13 cellular contexts compared by ENCODE assay signal in the genomic region with DNA sequence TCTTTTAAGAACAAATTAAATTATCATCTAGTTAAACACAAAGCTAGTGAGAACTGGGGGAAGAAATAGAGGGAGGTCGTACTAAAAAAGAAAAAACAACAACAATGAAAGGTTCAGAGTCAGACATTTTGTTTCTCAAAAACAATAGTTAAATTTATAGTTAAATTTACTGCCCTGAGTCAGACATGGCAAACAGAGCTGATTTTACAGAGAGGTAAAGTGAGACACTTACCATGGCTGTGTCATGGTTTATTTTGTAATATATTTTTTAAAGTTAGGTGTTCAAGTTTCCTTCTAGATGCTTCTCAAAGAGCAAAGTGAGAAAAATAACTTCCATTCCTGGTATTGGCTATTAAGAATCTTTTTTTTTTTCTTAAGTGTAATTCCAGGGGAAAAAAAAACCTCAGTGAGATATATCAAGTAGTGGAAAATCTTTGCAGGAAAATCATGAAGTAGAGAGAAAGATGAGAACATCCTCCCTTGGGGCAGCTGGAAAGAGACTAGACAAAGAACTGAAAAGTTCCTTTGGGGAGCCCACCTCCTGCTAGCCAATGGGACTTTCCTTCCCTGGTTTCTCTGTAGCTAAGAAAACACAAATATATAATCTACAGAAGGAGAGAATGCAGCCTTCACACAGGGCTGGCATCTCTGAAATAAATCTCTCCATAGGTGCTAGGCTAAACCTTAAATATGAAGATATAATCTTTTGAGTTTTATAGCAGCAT. TPM values are rescaled to one million over a fixed set of nuclear protein-coding genes. Genes with fewer than 3 reads are reported as not detected.
DNase-seq lines count a peak whose midpoint lies in the region; ATAC-seq and TF ChIP-seq lines count a peak whose summit lies in the region.
"Had no signal": no experiment of that assay in that cellular context is flagged by ENCODE, and none has a peak within 500 bp of the region (broad histone marks: within the 10 kb centered on the region; RNA-seq: fewer than 3 reads in every experiment).

No MANE protein-coding gene starts in this region.

- H3K4me3 Mint-ChIP-seq in HFFc6 (peak overlapping the region; percentile 40; the same call in 1 of the 2 replicates), activated B cell treated with CpG ODN at 0.5 μM for 24 hours (no peak overlapping the region)
- H3K4me3 Mint-ChIP-seq: activated T-cell treated with anti-CD3 and anti-CD28 coated beads, Interleukin-2, amount 50 U/mL, for 24 hours; mesothelial cell of epicardium had no signal

- 64 to 73% methylated on average over 1 of the region's 1 CpG for WGBS in lower leg skin, 2 donors

- intact Hi-C loops in activated B cell treated with CpG ODN at 0.5 μM for 24 hours (cut with micrococcal nuclease) (no loop called here), lower leg skin (cut with DNase I; ENCODE audit: low total_unique reads) (no loop called here)

- no peak for TF ChIP-seq POLR2A in lower leg skin (IDR thresholded peaks at IDR 0.05)

- TF ChIP-seq CTCF in HFFc6 (IDR thresholded peaks at IDR 0.05) = no peak
- no peak for TF ChIP-seq CTCF in activated B cell treated with CpG ODN at 0.5 μM for 24 hours (IDR thresholded peaks at IDR 0.05)
- no peak for TF ChIP-seq CTCF in lower leg skin (IDR thresholded peaks at IDR 0.05)

- no peaks in the 10 kb centered on the region for H3K27me3 ChIP-seq in skeletal muscle tissue (ENCODE audit: control insufficient read depth in 3 of 3, insufficient read depth in 3 of 3, low read length in 3 of 3)
- H3K27me3 ChIP-seq: suprapubic skin had no signal

- H3K9me3 Mint-ChIP-seq in HFFc6 = no peaks in the 10 kb centered on the region
- H3K9me3 Mint-ChIP-seq in activated B cell treated with CpG ODN at 0.5 μM for 24 hours = no peaks in the 10 kb centered on the region
- H3K9me3 Mint-ChIP-seq: activated T-cell treated with anti-CD3 and anti-CD28 coated beads, Interleukin-2, amount 50 U/mL, for 24 hours; mesothelial cell of epicardium had no signal

- CTCF ChIA-PET in activated B cell treated with CpG ODN at 0.5 μM for 24 hours (lab: Charles Lee) = interaction anchor here (1.6 kb wide), 1 partner anchor 11 kb away, joined by 6 read pairs; no protein-coding TSS in a partner anchor

- no peaks in the 10 kb centered on the region for H3K36me3 ChIP-seq in skeletal muscle tissue (ENCODE audit: control insufficient read depth in 3 of 3, insufficient read depth in 3 of 3, low read length in 3 of 3)
- H3K36me3 ChIP-seq: suprapubic skin had no signal

- H3K4me1 ChIP-seq in skeletal muscle tissue (ENCODE audit: control insufficient read depth in 3 of 3, insufficient read depth in 3 of 3, low read length in 3 of 3) = peaks cover 38 to 50% (median 44%) of the 10 kb centered on the region in 3 donors

- H3K4me3 ChIP-seq in skeletal muscle tissue (ENCODE audit: low read length in 3 of 3) = no peak overlapping the region
- H3K4me3 ChIP-seq in lower leg skin (ENCODE audit: low read depth, poor library complexity, severe bottlenecking) = no peak overlapping the region
- H3K4me3 ChIP-seq: suprapubic skin had no signal

- no peak for DNase-seq in HFFc6
- DNase-seq in activated B cell treated with CpG ODN at 0.5 μM for 24 hours = no peak
- peak; percentile 50 for DNase-seq in left kidney (ENCODE audit: low read depth, low spot score)
- DNase-seq in lower leg skin (ENCODE audit: low spot score in 2 of 2) = no peak
- no peak for DNase-seq in activated CD8-positive, alpha-beta memory T cell treated with anti-CD3 and anti-CD28 coated beads, Interleukin-2, amount 50 U/mL, for 4 hours
- DNase-seq in AG20443 (ENCODE audit: low spot score) = no peak
- DNase-seq: activated CD4-positive, alpha-beta T cell treated with anti-CD3 and anti-CD28 coated beads for 1 hour; activated T-cell treated with anti-CD3 and anti-CD28 coated beads, Interleukin-2, amount 50 U/mL, for 24 hours; COR-L47 had no signal

- no peak overlapping the region for H3K9ac ChIP-seq in skeletal muscle tissue (ENCODE audit: low read depth in 1 of 3, low read length in 3 of 3)

- H3K27ac Mint-ChIP-seq in HFFc6 (peak overlapping the region; percentile 38), activated B cell treated with CpG ODN at 0.5 μM for 24 hours (peak overlapping the region; percentile 72)
- H3K27ac Mint-ChIP-seq: activated T-cell treated with anti-CD3 and anti-CD28 coated beads, Interleukin-2, amount 50 U/mL, for 24 hours; mesothelial cell of epicardium had no signal

- peaks cover 48% of the 10 kb centered on the region for H3K36me3 Mint-ChIP-seq in HFFc6 (ENCODE audit: low read depth)
- H3K36me3 Mint-ChIP-seq in activated B cell treated with CpG ODN at 0.5 μM for 24 hours (ENCODE audit: low read depth) = peaks cover 18% of the 10 kb centered on the region
- H3K36me3 Mint-ChIP-seq: mesothelial cell of epicardium had no signal

- H3K4me1 Mint-ChIP-seq in HFFc6 (ENCODE audit: low read depth) (peaks cover 95% of the 10 kb centered on the region), activated B cell treated with CpG ODN at 0.5 μM for 24 hours (peaks cover 95% of the 10 kb centered on the region)

- no peaks in the 10 kb centered on the region for H3K9me3 ChIP-seq in skeletal muscle tissue (ENCODE audit: control insufficient read depth in 3 of 3, low read length in 3 of 3)
- H3K9me3 ChIP-seq: suprapubic skin had no signal

- peak overlapping the region; percentile 56 for H3K27ac ChIP-seq in skeletal muscle tissue (ENCODE audit: low read depth, low read length)

- ATAC-seq in activated B cell treated with CpG ODN at 0.5 μM for 24 hours (ENCODE audit: low read depth) (no peak), GM21390 (IDR thresholded peaks at IDR 0.05; ENCODE audit: unreplicated experiment) (no peak)

- peaks cover 4% of the 10 kb centered on the region; the same call in 1 of the 2 replicates for H3K27me3 Mint-ChIP-seq in HFFc6 (ENCODE audit: insufficient read depth)
- H3K27me3 Mint-ChIP-seq in activated B cell treated with CpG ODN at 0.5 μM for 24 hours = no peaks in the 10 kb centered on the region

- POLR2A ChIA-PET in activated B cell treated with CpG ODN at 0.5 μM for 24 hours (lab: Charles Lee) = interaction anchor here (1.1 to 6.3 kb wide), 3 partner anchors 10 to 378 kb away, joined by 4 to 63 read pairs (median 9); a partner anchor contains a TSS

RNA-seq across cellular contexts. Expression of a gene that starts 12.3 kb away (rescaled TPM):
- total RNA-seq in HFFc6 (2021; fragmentation: NEBNext Ultra II Directional; extraction: Animal tissue kit (Norgen Biotek cat#: 25700)) = 10 to 100 TPM; 29.4 to 45.0 (median 34.0) TPM
- total RNA-seq in activated B cell treated with CpG ODN at 0.5 μM for 24 hours = 31.7 and 35.8 TPM in 2 replicates
- total RNA-seq in skeletal muscle tissue = 13.6 TPM
- 10 to 100 TPM; 10.7 to 26.4 (median 13.5) TPM for total RNA-seq in lower leg skin
